ENCODE assay signal across 26 cellular contexts in genomic region chr1:22334860-22335550, GRCh38.
"Had no signal": no experiment of that assay in that cellular context is flagged by ENCODE, and none has a peak within 500 bp of the region (broad histone marks: within the 10 kb centered on the region; RNA-seq: fewer than 3 reads in every experiment).

No MANE protein-coding gene starts in this region.

- H3K9me3 ChIP-seq: esophagus squamous epithelium, gastroesophageal sphincter, left ventricle myocardium inferior, prostate gland, right lobe of liver, spleen, testis, tibial nerve, upper lobe of right lung had no signal

- H3K4me1 ChIP-seq: esophagus squamous epithelium, gastroesophageal sphincter, left ventricle myocardium inferior, parathyroid adenoma, prostate gland, spleen, upper lobe of right lung had no signal

- H3K9ac ChIP-seq: parathyroid adenoma had no signal

- H3K36me3 Mint-ChIP-seq: naive B cell; stimulated activated naive B cell treated with anti-CD40 and anti-IgM and Interleukin-4, amounts not matched to agents 10 μg/mL and 1 μg/mL and 100 μg/mL, for 72 hours had no signal

- H2AFZ ChIP-seq: parathyroid adenoma had no signal

- H3K4me1 Mint-ChIP-seq: stimulated activated naive CD8-positive, alpha-beta T cell treated with anti-CD3 and anti-CD28 coated beads, Interleukin-15, amount 100 ng/mL, for 72 hours had no signal

- H3K36me3 ChIP-seq: esophagus squamous epithelium, gastroesophageal sphincter, left ventricle myocardium inferior, prostate gland, right lobe of liver, spleen, tibial nerve, upper lobe of right lung had no signal

- H3K27ac ChIP-seq: esophagus squamous epithelium, gastroesophageal sphincter, left ventricle myocardium inferior, parathyroid adenoma, prostate gland, right lobe of liver, spleen, testis, tibial nerve, upper lobe of right lung had no signal

- FAIRE-seq: colon had no signal

- H3K79me2 ChIP-seq: parathyroid adenoma had no signal

- H3K27me3 ChIP-seq: right lobe of liver, testis, upper lobe of right lung had no signal

- ATAC-seq: effector memory CD8-positive, alpha-beta T cell; gastroesophageal sphincter; stimulated activated naive B cell treated with anti-CD40 and anti-IgM and Interleukin-4, amounts not matched to agents 10 μg/mL and 1 μg/mL and 100 μg/mL, for 72 hours; stimulated activated naive CD8-positive, alpha-beta T cell treated with anti-CD3 and anti-CD28 coated beads, Interleukin-15, amount 100 ng/mL, for 72 hours; upper lobe of right lung had no signal

- DNase-seq: effector memory CD8-positive, alpha-beta T cell; esophagus squamous epithelium; foreskin fibroblast; glutamatergic neuron; islet precursor cell; left ventricle myocardium inferior; mesenchymal stem cell; midbrain; naive B cell; nephron progenitor cell; right lobe of liver; spleen; stimulated activated CD4-positive, alpha-beta T cell treated with anti-CD3 and anti-CD28 coated beads, Interleukin-15, amount 100 ng/mL, for 24 hours; stimulated activated CD4-positive, alpha-beta T cell treated with anti-CD3 and anti-CD28 coated beads, Interleukin-2, amount 100 ng/mL, for 24 hours; stimulated activated CD4-positive, alpha-beta T cell treated with anti-CD3 and anti-CD28 coated beads, Interleukin-4, amount 100 ng/mL, for 4 hours; stimulated activated naive B cell treated with anti-CD40 and anti-IgM and Interleukin-4, amounts not matched to agents 10 μg/mL and 1 μg/mL and 100 μg/mL, for 72 hours; stimulated activated naive CD8-positive, alpha-beta T cell treated with anti-CD3 and anti-CD28 coated beads, Interleukin-15, amount 100 ng/mL, for 72 hours; testis; upper lobe of right lung had no signal

- H3K27ac Mint-ChIP-seq: dendritic cell treated with granulocyte-macrophage colony-stimulating factor and Interleukin-4, amounts not matched to agents 40 ng/mL and 50 ng/mL, for 4 days; effector memory CD8-positive, alpha-beta T cell; nephron progenitor cell; stimulated activated naive B cell treated with anti-CD40 and anti-IgM and Interleukin-4, amounts not matched to agents 10 μg/mL and 1 μg/mL and 100 μg/mL, for 72 hours; stimulated activated naive CD8-positive, alpha-beta T cell treated with anti-CD3 and anti-CD28 coated beads, Interleukin-15, amount 100 ng/mL, for 72 hours had no signal

- H3K9me3 Mint-ChIP-seq: dendritic cell treated with granulocyte-macrophage colony-stimulating factor and Interleukin-4, amounts not matched to agents 40 ng/mL and 50 ng/mL, for 4 days; effector memory CD8-positive, alpha-beta T cell had no signal

- H3K4me3 ChIP-seq: esophagus squamous epithelium, gastroesophageal sphincter, left ventricle myocardium inferior, lung, prostate gland, right lobe of liver, spleen, testis, tibial nerve, upper lobe of right lung had no signal

- H3K4me3 Mint-ChIP-seq: dendritic cell treated with granulocyte-macrophage colony-stimulating factor and Interleukin-4, amounts not matched to agents 40 ng/mL and 50 ng/mL, for 4 days; effector memory CD8-positive, alpha-beta T cell; naive B cell; nephron progenitor cell; stimulated activated naive B cell treated with anti-CD40 and anti-IgM and Interleukin-4, amounts not matched to agents 10 μg/mL and 1 μg/mL and 100 μg/mL, for 72 hours; stimulated activated naive CD8-positive, alpha-beta T cell treated with anti-CD3 and anti-CD28 coated beads, Interleukin-15, amount 100 ng/mL, for 72 hours had no signal
